ENCODE assay signal across 1 cellular context in the genomic region with DNA sequence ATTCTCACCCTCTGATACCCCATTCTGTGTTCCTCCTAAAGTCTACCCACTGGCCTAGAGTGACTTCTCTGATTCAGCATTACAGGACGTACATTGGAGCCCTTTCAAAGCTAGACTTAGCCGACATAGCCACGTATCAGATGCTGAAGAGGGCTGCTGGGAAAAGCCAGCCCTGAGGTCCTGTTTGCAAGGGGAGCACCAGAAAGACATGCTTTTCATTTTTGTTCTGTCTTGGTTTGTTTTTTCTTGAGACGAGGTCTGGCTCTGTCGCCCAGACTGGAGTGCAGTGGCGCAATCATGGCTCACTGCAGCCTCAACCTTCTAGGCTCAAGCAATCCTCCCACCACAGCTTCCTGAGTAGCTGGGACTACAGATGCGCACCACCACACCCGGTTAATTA.
A peak's percentile ranks its signal among the peaks of the same experiment; 100 is the strongest.
TF ChIP-seq lines count a peak whose summit lies in the region.

No MANE protein-coding gene starts in this region.

TF ChIP-seq in K562, 482 proteins besides CTCF, POLR2A, EP300 and RAD21:
- no peak for TF ChIP-seq ZNF384 (IDR thresholded peaks at IDR 0.05; ENCODE audit: low read depth, low read length)
- no peak for TF ChIP-seq CEBPG (CRISPR knock-in tag; IDR thresholded peaks at IDR 0.05)
- peak in 1 of 2 experiments; percentile 30; a peak in 1 of 4 replicates for TF ChIP-seq CEBPG (tag; conservative IDR thresholded peaks at IDR 0.05 in 1 of 2, IDR thresholded peaks at IDR 0.05 in 1 of 2)
- TF ChIP-seq CEBPB (tag; IDR thresholded peaks at IDR 0.05): peak; percentile 86
